Comparison of ENCODE assay signal across 8 cellular contexts in genomic region chr9:134689320-134690181, GRCh38. TPM values are rescaled to one million over a fixed set of nuclear protein-coding genes. Genes with fewer than 3 reads are reported as not detected.
DNase-seq lines count a peak whose midpoint lies in the region; ATAC-seq, FAIRE-seq and TF ChIP-seq lines count a peak whose summit lies in the region.

No MANE protein-coding gene starts in this region.

- no peak overlapping the region for H3K4me3 ChIP-seq in CD8-positive, alpha-beta T cell (ENCODE audit: low read depth, low read length)
- H3K4me3 ChIP-seq in GM23338, result no peak overlapping the region

- 0 out of 2 replicates have a peak, but pooled peaks cover 5% of the 10 kb centered on the region for H3K9me2 ChIP-seq in GM23338 (ENCODE audit: insufficient read depth)

- no peak overlapping the region for H3K4me2 ChIP-seq in GM23338

- H3K36me3 Mint-ChIP-seq in CD8-positive, alpha-beta T cell, result no peaks in the 10 kb centered on the region
- H3K36me3 Mint-ChIP-seq in GM23338 (ENCODE audit: low read depth) (no peaks in the 10 kb centered on the region), osteocyte (ENCODE audit: unreplicated experiment) (peaks cover 23% of the 10 kb centered on the region)

- peaks cover 2% of the 10 kb centered on the region for H3K27me3 Mint-ChIP-seq in CD8-positive, alpha-beta T cell (ENCODE audit: low read depth)
- H3K27me3 Mint-ChIP-seq in GM23338 (ENCODE audit: insufficient read depth, low read depth, poor library complexity) (peaks cover 6% of the 10 kb centered on the region), osteocyte (ENCODE audit: unreplicated experiment) (no peaks in the 10 kb centered on the region)

- H2AFZ ChIP-seq in GM23338, result no peak overlapping the region

- H3K4me1 ChIP-seq in CD8-positive, alpha-beta T cell (ENCODE audit: insufficient read depth, low read length), result no peaks in the 10 kb centered on the region
- no peaks in the 10 kb centered on the region for H3K4me1 ChIP-seq in GM23338 (ENCODE audit: insufficient read depth)

- no peaks in the 10 kb centered on the region for H3K36me3 ChIP-seq in CD8-positive, alpha-beta T cell (ENCODE audit: insufficient read depth, low read length)
- H3K36me3 ChIP-seq in GM23338 (ENCODE audit: insufficient read depth), result no peaks in the 10 kb centered on the region

- FAIRE-seq in frontal cortex (lab: Jason Lieb, UNC), result no peak

- no peak overlapping the region for H3K4me3 Mint-ChIP-seq in CD8-positive, alpha-beta T cell
- H3K4me3 Mint-ChIP-seq in GM23338 (no peak overlapping the region), osteocyte (ENCODE audit: unreplicated experiment) (no peak overlapping the region)

- H4K20me1 ChIP-seq in GM23338 (replicated peaks; ENCODE audit: insufficient read depth), result no peaks in the 10 kb centered on the region

- H3F3A ChIP-seq in GM23338 (replicated peaks; ENCODE audit: low read depth), result no peaks in the 10 kb centered on the region

- H3K27me3 ChIP-seq in CD8-positive, alpha-beta T cell (ENCODE audit: insufficient read depth, low read length), result no peaks in the 10 kb centered on the region
- no peaks in the 10 kb centered on the region for H3K27me3 ChIP-seq in GM23338 (ENCODE audit: insufficient read depth)

- CTCF ChIA-PET in CD8-positive, alpha-beta T cell (lab: Charles Lee), result no interaction called here

- no peaks in the 10 kb centered on the region for H3K9me3 ChIP-seq in CD8-positive, alpha-beta T cell (ENCODE audit: low read length)

- no peak overlapping the region for H3K27ac ChIP-seq in CD8-positive, alpha-beta T cell (ENCODE audit: low read depth, low read length)
- no peak overlapping the region for H3K27ac ChIP-seq in GM23338 (ENCODE audit: low read depth)

- no peak for DNase-seq in CD8-positive, alpha-beta T cell
- DNase-seq in GM23338 (ENCODE audit: low spot score), result peak; percentile 59
- DNase-seq in UCSD-AML1 (lab: John Stamatoyannopoulos, UW; ENCODE audit: unreplicated experiment), result peak; percentile 49
- DNase-seq in frontal cortex (ENCODE audit: low spot score in 2 of 2), result peak; percentile 46 to 79
- DNase-seq in osteocyte (ENCODE audit: extremely low spot score, unreplicated experiment), result no peak
- DNase-seq in NCI-H524 treated with DMSO at 0.1 percent for 48 hours (lab: John Stamatoyannopoulos, UW), result no peak

- no peak for ATAC-seq in CD8-positive, alpha-beta T cell
- ATAC-seq in GM23338 (peak; percentile 98), HG03175 (IDR thresholded peaks at IDR 0.05; ENCODE audit: unreplicated experiment) (no peak), HG03342 (IDR thresholded peaks at IDR 0.05; ENCODE audit: unreplicated experiment) (no peak)

- no peak overlapping the region for H3K27ac Mint-ChIP-seq in CD8-positive, alpha-beta T cell
- no peak overlapping the region for H3K27ac Mint-ChIP-seq in GM23338
- peak overlapping the region; percentile 31 for H3K27ac Mint-ChIP-seq in osteocyte (ENCODE audit: unreplicated experiment)

- H3K9me3 Mint-ChIP-seq in CD8-positive, alpha-beta T cell, result no peaks in the 10 kb centered on the region
- peaks cover 3% of the 10 kb centered on the region; the same call in 1 of the 3 replicates for H3K9me3 Mint-ChIP-seq in GM23338
- no peaks in the 10 kb centered on the region for H3K9me3 Mint-ChIP-seq in osteocyte (ENCODE audit: unreplicated experiment)

- no peaks in the 10 kb centered on the region for H3K79me2 ChIP-seq in GM23338 (replicated peaks; ENCODE audit: insufficient read depth)

- intact Hi-C loops in CD8-positive, alpha-beta T cell (cut with DNase I, micrococcal nuclease), result no loop called here

- POLR2A ChIA-PET in CD8-positive, alpha-beta T cell (lab: Charles Lee), result no interaction called here

- peak; percentile 25 for TF ChIP-seq CTCF in CD8-positive, alpha-beta T cell (IDR thresholded peaks at IDR 0.05)
- peak; percentile 65 to 75 for TF ChIP-seq CTCF in GM23338 (conservative IDR thresholded peaks at IDR 0.05; ENCODE audit: low read depth in 2 of 2)
- peak; percentile 84 for TF ChIP-seq CTCF in osteocyte (IDR thresholded peaks at IDR 0.05)

- peaks cover 9% of the 10 kb centered on the region for H3K4me1 Mint-ChIP-seq in CD8-positive, alpha-beta T cell (ENCODE audit: low read depth)
- H3K4me1 Mint-ChIP-seq in GM23338, result peaks cover 2% of the 10 kb centered on the region; the same call in 1 of the 3 replicates
- H3K4me1 Mint-ChIP-seq in osteocyte (ENCODE audit: unreplicated experiment), result peaks cover 39% of the 10 kb centered on the region

TF ChIP-seq in GM23338, 12 proteins besides CTCF, POLR2A, EP300 and RAD21:
- TF ChIP-seq STAT1 (IDR thresholded peaks at IDR 0.05; ENCODE audit: unreplicated experiment), result no peak
- no peak for TF ChIP-seq ZNF331 (CRISPR knock-in tag; IDR thresholded peaks at IDR 0.05; ENCODE audit: low read depth)
- no peak for TF ChIP-seq EZH2phosphoT487 (IDR thresholded peaks at IDR 0.05; ENCODE audit: unreplicated experiment)
- no peak for TF ChIP-seq NANOG (IDR thresholded peaks at IDR 0.05; ENCODE audit: borderline replicate concordance)
TF ChIP-seq in GM23338: peak in this region for 0.

RNA-seq across cellular contexts. Expression of gene COL5A1, which starts 47.9 kb away (rescaled TPM):
- total RNA-seq in CD8-positive, alpha-beta T cell, result under 1 TPM; 0.31 to 0.33 TPM
- total RNA-seq in GM23338 (2014; rRNA removed; shearing (Covaris generic)), result 12.3 and 13.1 TPM in 2 replicates
- polyA plus RNA-seq in GM23338 (2016; fragmentation: Nextera tagmentation; extraction: Ambion mirVana), result 2.5 and 3.3 TPM in 2 replicates
- total RNA-seq in frontal cortex, result 2.9 TPM
- total RNA-seq in osteocyte, result 1,552 and 1,672 TPM in 2 replicates

Comparison
In these comparisons a context has a peak if more than half of its experiments do, and no peak if none do; other contexts are left out.
1. DNase-seq: peak in GM23338 (single experiment), UCSD-AML1 (single experiment) and frontal cortex (2 of 2); none in CD8-positive, alpha-beta T cell (0 of 7), osteocyte (single experiment) and NCI-H524 treated with DMSO at 0.1 percent for 48 hours (single experiment).
2. CTCF ChIP-seq: peak in every context shown above with its lines; median percentile 84 in osteocyte; 70 in GM23338; 25 in CD8-positive, alpha-beta T cell.
3. RNA of gene COL5A1, which starts 47.9 kb away (total RNA-seq): 1,552 to 1,672 TPM in osteocyte; 12.3 to 13.1 TPM in GM23338, 2.9 TPM in frontal cortex (single experiment) and 0.31 to 0.33 TPM in CD8-positive, alpha-beta T cell; every median in the first group is over 100 times any median in the second.